Comparison of ENCODE assay signal across 8 cellular contexts in the genomic region with DNA sequence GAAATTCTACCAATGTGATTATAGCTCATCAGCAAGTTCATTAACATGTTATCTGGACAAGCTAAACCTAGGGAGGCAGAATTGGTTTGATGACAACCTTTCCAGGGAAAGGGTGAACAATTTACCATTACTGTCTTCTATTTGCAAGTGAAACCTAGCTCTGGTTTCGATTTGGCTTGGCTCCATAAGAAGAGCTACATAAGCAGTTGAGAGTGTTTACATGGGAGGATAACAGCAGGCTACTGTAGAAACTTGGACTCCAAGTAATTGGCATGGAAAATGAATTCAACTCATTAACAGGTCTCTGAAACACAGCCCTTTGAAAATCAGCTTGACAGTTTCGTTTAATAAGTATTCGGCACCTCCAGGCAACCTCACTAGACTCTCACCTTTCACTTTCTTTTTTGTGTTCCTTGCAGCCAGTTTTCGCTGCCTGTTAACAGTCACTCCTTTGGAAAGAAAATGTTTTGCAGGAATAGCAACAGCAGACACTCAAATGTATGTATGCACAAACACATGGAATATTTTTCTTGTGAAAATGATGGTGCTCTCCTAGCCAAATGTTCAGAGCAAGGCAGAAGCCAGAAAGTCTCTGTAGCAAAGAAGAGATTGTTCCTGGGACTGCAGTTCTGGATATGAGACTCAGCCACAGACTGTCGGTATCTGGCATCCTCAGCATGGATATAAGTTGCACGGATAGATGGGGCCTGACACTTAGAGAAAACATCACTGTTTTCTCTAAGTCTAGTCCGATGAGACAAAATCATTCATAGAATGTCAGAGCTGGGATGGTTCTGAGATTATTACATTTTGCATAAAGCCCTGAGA. TPM values are rescaled to one million over a fixed set of nuclear protein-coding genes. Genes with fewer than 3 reads are reported as not detected.
A peak's percentile ranks its signal among the peaks of the same experiment; 100 is the strongest.
DNase-seq lines count a peak whose midpoint lies in the region; ATAC-seq and TF ChIP-seq lines count a peak whose summit lies in the region.

No MANE protein-coding gene starts in this region.

- H3K27ac Mint-ChIP-seq in Calu3 (ENCODE audit: unreplicated experiment): no peak overlapping the region

- BruUV-seq in Calu3 (replicated peaks; lab: Mats Ljungman, UMichigan): no TSS peak

- no peak for DNase-seq in Calu3
- peak; percentile 14 for DNase-seq in NAMALWA (ENCODE audit: low spot score)
- DNase-seq in stimulated activated CD4-positive, alpha-beta T cell treated with anti-CD3 and anti-CD28 coated beads, Interleukin-12 subunit alpha, Interleukin-12 subunit beta, amount 100 ng/mL, for 4 hours: no peak
- DNase-seq in GF-D8 (lab: John Stamatoyannopoulos, UW): no peak
- DNase-seq in SJCRH30: no peak
- DNase-seq in DMS153 (lab: John Stamatoyannopoulos, UW): no peak

- no peaks in the 10 kb centered on the region for H3K36me3 ChIP-seq in duodenal mucosa (ENCODE audit: control insufficient read depth in 1 of 2, insufficient read depth in 2 of 2, low read length in 2 of 2)
- H3K36me3 ChIP-seq in SJCRH30: no peaks in the 10 kb centered on the region

- intact Hi-C loops in Calu3 (cut with micrococcal nuclease; ENCODE audit: unreplicated experiment): loop anchor here (10.0 kb wide), 1 partner anchor 1321 kb away; no protein-coding TSS in a partner anchor

- H3K27me3 Mint-ChIP-seq in Calu3 (ENCODE audit: unreplicated experiment): no peaks in the 10 kb centered on the region

- H3K27ac ChIP-seq in duodenal mucosa (ENCODE audit: low read depth, low read length) (no peak overlapping the region), SJCRH30 (no peak overlapping the region)

- no peak for TF ChIP-seq CTCF in Calu3 (IDR thresholded peaks at IDR 0.05; ENCODE audit: unreplicated experiment)

- CTCF ChIA-PET in Calu3 (lab: Charles Lee): interaction anchor here (0.5 kb wide), 1 partner anchor 51 kb away, joined by 3 read pairs; no protein-coding TSS in a partner anchor

- ATAC-seq in GM19467 (IDR thresholded peaks at IDR 0.05; ENCODE audit: unreplicated experiment): peak; percentile 69

- H3K27me3 ChIP-seq in duodenal mucosa (ENCODE audit: control insufficient read depth in 1 of 2, insufficient read depth in 2 of 2, low read length in 2 of 2) (no peaks in the 10 kb centered on the region), SJCRH30 (no peaks in the 10 kb centered on the region)

- no peaks in the 10 kb centered on the region for H3K9me3 Mint-ChIP-seq in Calu3 (ENCODE audit: low read depth, unreplicated experiment)

- peak overlapping the region; percentile 50 for H3K4me3 Mint-ChIP-seq in Calu3 (ENCODE audit: low read depth, unreplicated experiment)

- H3K9me3 ChIP-seq in duodenal mucosa (ENCODE audit: control insufficient read depth in 1 of 2, low read length in 2 of 2): no peaks in the 10 kb centered on the region
- no peaks in the 10 kb centered on the region for H3K9me3 ChIP-seq in SJCRH30 (replicated peaks)

- no peaks in the 10 kb centered on the region for H3K36me3 Mint-ChIP-seq in Calu3 (ENCODE audit: insufficient read depth, unreplicated experiment)

- H3K9ac ChIP-seq in duodenal mucosa (ENCODE audit: low read depth in 1 of 2, low read length in 2 of 2): no peak overlapping the region

- no peaks in the 10 kb centered on the region for H3K4me1 Mint-ChIP-seq in Calu3 (ENCODE audit: low read depth, unreplicated experiment)

- H3K4me3 ChIP-seq in duodenal mucosa (ENCODE audit: low read depth in 1 of 2, low read length in 2 of 2) (peak overlapping the region; percentile 57 to 63), SJCRH30 (no peak overlapping the region)

- no peaks in the 10 kb centered on the region for H3K4me1 ChIP-seq in duodenal mucosa (ENCODE audit: control insufficient read depth in 1 of 2, insufficient read depth in 2 of 2, low read length in 2 of 2)
- H3K4me1 ChIP-seq in SJCRH30: no peaks in the 10 kb centered on the region

RNA-seq across cellular contexts. Expression of gene POU3F4, which starts 27.5 kb away (rescaled TPM):
- not detected in 2 replicates for total RNA-seq in Calu3 (2022)
- not detected in 2 replicates for total RNA-seq in SJCRH30 (2014; rRNA removed; shearing (Covaris generic))
